Comparison of ENCODE assay signal across 1 cellular context in the genomic region with DNA sequence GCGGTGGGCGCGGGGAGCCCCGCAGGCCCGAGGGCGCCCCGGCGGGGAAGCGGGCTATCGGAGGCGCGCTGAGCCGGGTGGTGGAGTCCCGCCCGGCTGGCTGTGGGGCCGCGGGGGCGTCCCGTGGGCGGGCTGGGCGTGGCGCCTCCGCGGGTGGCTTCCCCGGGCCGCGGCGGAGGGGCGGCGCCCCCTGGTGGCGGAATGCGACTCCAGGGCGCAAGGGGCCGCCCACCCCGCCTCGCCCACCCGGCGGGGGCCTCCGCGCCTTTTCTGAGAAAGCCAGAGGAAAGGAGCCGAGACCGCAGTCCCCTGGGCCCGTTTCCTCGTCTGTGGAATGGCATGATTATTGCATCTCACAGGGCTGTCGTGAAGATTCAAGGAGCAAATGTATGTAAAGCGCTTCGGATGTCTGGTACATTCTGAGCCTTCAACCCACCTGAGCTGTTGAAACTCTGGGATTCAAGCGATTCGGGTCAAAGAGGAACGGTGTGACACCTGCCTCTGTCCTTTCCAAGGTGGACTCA.
TF ChIP-seq lines count a peak whose summit lies in the region.

No MANE protein-coding gene starts in this region.

TF ChIP-seq in GM23338, 12 proteins besides CTCF, POLR2A, EP300 and RAD21 (continued from another document):
- TF ChIP-seq, protein P1, sequence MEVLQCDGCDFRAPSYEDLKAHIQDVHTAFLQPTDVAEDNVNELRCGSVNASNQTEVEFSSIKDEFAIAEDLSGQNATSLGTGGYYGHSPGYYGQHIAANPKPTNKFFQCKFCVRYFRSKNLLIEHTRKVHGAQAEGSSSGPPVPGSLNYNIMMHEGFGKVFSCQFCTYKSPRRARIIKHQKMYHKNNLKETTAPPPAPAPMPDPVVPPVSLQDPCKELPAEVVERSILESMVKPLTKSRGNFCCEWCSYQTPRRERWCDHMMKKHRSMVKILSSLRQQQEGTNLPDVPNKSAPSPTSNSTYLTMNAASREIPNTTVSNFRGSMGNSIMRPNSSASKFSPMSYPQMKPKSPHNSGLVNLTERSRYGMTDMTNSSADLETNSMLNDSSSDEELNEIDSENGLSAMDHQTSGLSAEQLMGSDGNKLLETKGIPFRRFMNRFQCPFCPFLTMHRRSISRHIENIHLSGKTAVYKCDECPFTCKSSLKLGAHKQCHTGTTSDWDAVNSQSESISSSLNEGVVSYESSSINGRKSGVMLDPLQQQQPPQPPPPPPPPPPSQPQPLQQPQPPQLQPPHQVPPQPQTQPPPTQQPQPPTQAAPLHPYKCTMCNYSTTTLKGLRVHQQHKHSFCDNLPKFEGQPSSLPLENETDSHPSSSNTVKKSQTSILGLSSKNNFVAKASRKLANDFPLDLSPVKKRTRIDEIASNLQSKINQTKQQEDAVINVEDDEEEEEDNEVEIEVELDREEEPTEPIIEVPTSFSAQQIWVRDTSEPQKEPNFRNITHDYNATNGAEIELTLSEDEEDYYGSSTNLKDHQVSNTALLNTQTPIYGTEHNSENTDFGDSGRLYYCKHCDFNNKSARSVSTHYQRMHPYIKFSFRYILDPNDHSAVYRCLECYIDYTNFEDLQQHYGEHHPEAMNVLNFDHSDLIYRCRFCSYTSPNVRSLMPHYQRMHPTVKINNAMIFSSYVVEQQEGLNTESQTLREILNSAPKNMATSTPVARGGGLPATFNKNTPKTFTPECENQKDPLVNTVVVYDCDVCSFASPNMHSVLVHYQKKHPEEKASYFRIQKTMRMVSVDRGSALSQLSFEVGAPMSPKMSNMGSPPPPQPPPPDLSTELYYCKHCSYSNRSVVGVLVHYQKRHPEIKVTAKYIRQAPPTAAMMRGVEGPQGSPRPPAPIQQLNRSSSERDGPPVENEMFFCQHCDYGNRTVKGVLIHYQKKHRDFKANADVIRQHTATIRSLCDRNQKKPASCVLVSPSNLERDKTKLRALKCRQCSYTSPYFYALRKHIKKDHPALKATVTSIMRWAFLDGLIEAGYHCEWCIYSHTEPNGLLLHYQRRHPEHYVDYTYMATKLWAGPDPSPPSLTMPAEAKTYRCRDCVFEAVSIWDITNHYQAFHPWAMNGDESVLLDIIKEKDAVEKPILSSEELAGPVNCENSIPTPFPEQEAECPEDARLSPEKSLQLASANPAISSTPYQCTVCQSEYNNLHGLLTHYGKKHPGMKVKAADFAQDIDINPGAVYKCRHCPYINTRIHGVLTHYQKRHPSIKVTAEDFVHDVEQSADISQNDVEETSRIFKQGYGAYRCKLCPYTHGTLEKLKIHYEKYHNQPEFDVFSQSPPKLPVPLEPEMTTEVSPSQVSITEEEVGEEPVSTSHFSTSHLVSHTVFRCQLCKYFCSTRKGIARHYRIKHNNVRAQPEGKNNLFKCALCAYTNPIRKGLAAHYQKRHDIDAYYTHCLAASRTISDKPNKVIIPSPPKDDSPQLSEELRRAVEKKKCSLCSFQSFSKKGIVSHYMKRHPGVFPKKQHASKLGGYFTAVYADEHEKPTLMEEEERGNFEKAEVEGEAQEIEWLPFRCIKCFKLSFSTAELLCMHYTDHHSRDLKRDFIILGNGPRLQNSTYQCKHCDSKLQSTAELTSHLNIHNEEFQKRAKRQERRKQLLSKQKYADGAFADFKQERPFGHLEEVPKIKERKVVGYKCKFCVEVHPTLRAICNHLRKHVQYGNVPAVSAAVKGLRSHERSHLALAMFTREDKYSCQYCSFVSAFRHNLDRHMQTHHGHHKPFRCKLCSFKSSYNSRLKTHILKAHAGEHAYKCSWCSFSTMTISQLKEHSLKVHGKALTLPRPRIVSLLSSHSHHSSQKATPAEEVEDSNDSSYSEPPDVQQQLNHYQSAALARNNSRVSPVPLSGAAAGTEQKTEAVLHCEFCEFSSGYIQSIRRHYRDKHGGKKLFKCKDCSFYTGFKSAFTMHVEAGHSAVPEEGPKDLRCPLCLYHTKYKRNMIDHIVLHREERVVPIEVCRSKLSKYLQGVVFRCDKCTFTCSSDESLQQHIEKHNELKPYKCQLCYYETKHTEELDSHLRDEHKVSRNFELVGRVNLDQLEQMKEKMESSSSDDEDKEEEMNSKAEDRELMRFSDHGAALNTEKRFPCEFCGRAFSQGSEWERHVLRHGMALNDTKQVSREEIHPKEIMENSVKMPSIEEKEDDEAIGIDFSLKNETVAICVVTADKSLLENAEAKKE (CRISPR knock-in tag; IDR thresholded peaks at IDR 0.05): no peak
- TF ChIP-seq CREB1 (CRISPR knock-in tag; IDR thresholded peaks at IDR 0.05; ENCODE audit: low read depth): no peak
- TF ChIP-seq STAT1 (IDR thresholded peaks at IDR 0.05; ENCODE audit: unreplicated experiment): no peak
- TF ChIP-seq ZNF114 (CRISPR knock-in tag; IDR thresholded peaks at IDR 0.05): no peak
- no peak for TF ChIP-seq JUNB (IDR thresholded peaks at IDR 0.05; ENCODE audit: unreplicated experiment)
